17 cellular contexts compared by ENCODE assay signal in the genomic region with DNA sequence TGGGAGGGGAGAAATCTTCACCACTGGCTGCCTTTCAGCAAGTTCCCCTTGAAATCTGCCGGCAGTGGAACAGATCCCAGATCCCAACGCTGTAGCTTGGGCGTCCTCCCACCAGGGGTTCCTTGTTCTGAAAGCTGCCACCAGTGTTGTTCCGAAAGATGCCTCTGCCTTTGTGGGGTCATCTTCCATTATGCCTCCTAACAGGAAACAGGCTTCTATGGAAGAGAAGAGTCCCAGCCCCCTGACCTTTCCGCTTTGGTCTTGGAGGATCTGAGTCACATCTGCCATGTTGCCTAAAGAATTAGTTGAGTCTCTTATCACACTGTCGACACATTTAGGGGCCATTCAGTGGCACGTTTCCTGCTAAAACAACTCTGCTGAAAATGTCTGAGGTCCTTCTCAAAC. TPM values are rescaled to one million over a fixed set of nuclear protein-coding genes. Genes with fewer than 3 reads are reported as not detected.
A peak's percentile ranks its signal among the peaks of the same experiment; 100 is the strongest.
DNase-seq lines count a peak whose midpoint lies in the region; ATAC-seq and TF ChIP-seq lines count a peak whose summit lies in the region.
"Had no signal": no experiment of that assay in that cellular context is flagged by ENCODE, and none has a peak within 500 bp of the region (broad histone marks: within the 10 kb centered on the region; RNA-seq: fewer than 3 reads in every experiment).

No MANE protein-coding gene starts in this region.

- no peak overlapping the region for H2AK5ac ChIP-seq in mesenchymal stem cell (ENCODE audit: low read length, severe bottlenecking)

- H3K18ac ChIP-seq in mesenchymal stem cell (ENCODE audit: low read depth in 1 of 2, low read length in 2 of 2) = no peak overlapping the region

- H3K4me2 ChIP-seq in mesenchymal stem cell (ENCODE audit: low read length, poor library complexity, severe bottlenecking) = no peak overlapping the region
- H3K4me2 ChIP-seq: BLaER1 treated with 17β-estradiol and CSF1 and Interleukin-3, amounts not matched to agents 10 nM and 100 nM; KMS-11; PC-9 had no signal

- no peak overlapping the region for H4K8ac ChIP-seq in mesenchymal stem cell (ENCODE audit: low read length)

- no peaks in the 10 kb centered on the region for H3K4me1 ChIP-seq in mesenchymal stem cell (ENCODE audit: control insufficient read depth, insufficient read depth, low read depth, low read length)

- H3K4me1 Mint-ChIP-seq in activated CD8-positive, alpha-beta T cell treated with anti-CD3 and anti-CD28 coated beads for 36 hours (ENCODE audit: low read depth) = peaks cover 44% of the 10 kb centered on the region
- peaks cover 19% of the 10 kb centered on the region for H3K4me1 Mint-ChIP-seq in activated CD8-positive, alpha-beta T cell treated with anti-CD3 and anti-CD28 coated beads, Interleukin-2, amount 10 ng/mL, durations not matched to agents 7 days and 5 days (ENCODE audit: low read depth)
- H3K4me1 Mint-ChIP-seq in stimulated activated naive CD8-positive, alpha-beta T cell treated with anti-CD3 and anti-CD28 coated beads, Interleukin-15, Interleukin-2, amounts not matched to agents 100 ng/mL and 50 ng/mL, for 24 hours (ENCODE audit: low read depth) = peaks cover 60% of the 10 kb centered on the region

- H3K23ac ChIP-seq in mesenchymal stem cell (ENCODE audit: low read length in 2 of 2) = no peak overlapping the region

- 43% methylated on average over 7 of the region's 7 CpGs for WGBS in mesenchymal stem cell

- no peak overlapping the region for H2BK15ac ChIP-seq in mesenchymal stem cell (ENCODE audit: low read depth, poor library complexity, severe bottlenecking)

- H3K36me3 ChIP-seq in mesenchymal stem cell (ENCODE audit: control insufficient read depth in 1 of 2, insufficient read depth in 2 of 2, low read depth in 1 of 2, low read length in 2 of 2) = peaks cover 47 to 76% of the 10 kb centered on the region in 2 experiments

- no peak overlapping the region for H3K4ac ChIP-seq in mesenchymal stem cell (ENCODE audit: low read depth in 1 of 2, low read length in 2 of 2)

- no peak for ATAC-seq in activated CD8-positive, alpha-beta T cell treated with anti-CD3 and anti-CD28 coated beads for 36 hours
- no peak for ATAC-seq in activated CD8-positive, alpha-beta T cell treated with anti-CD3 and anti-CD28 coated beads, Interleukin-2, amount 10 ng/mL, durations not matched to agents 7 days and 5 days
- ATAC-seq: GM12878, HepG2 had no signal

- H3K4me3 Mint-ChIP-seq in activated CD8-positive, alpha-beta T cell treated with anti-CD3 and anti-CD28 coated beads for 36 hours = no peak overlapping the region
- no peak overlapping the region for H3K4me3 Mint-ChIP-seq in activated CD8-positive, alpha-beta T cell treated with anti-CD3 and anti-CD28 coated beads, Interleukin-2, amount 10 ng/mL, durations not matched to agents 7 days and 5 days
- peak overlapping the region; percentile 11 for H3K4me3 Mint-ChIP-seq in stimulated activated naive CD8-positive, alpha-beta T cell treated with anti-CD3 and anti-CD28 coated beads, Interleukin-15, Interleukin-2, amounts not matched to agents 100 ng/mL and 50 ng/mL, for 24 hours

- no peak overlapping the region for H3K9ac ChIP-seq in mesenchymal stem cell (ENCODE audit: low read length)
- H3K9ac ChIP-seq: BLaER1 treated with 17β-estradiol and CSF1 and Interleukin-3, amounts not matched to agents 10 nM and 100 nM; KMS-11 had no signal

- H3K9me3 Mint-ChIP-seq in activated CD8-positive, alpha-beta T cell treated with anti-CD3 and anti-CD28 coated beads for 36 hours = no peaks in the 10 kb centered on the region
- H3K9me3 Mint-ChIP-seq in activated CD8-positive, alpha-beta T cell treated with anti-CD3 and anti-CD28 coated beads, Interleukin-2, amount 10 ng/mL, durations not matched to agents 7 days and 5 days (ENCODE audit: insufficient read depth) = no peaks in the 10 kb centered on the region
- H3K9me3 Mint-ChIP-seq in stimulated activated naive CD8-positive, alpha-beta T cell treated with anti-CD3 and anti-CD28 coated beads, Interleukin-15, Interleukin-2, amounts not matched to agents 100 ng/mL and 50 ng/mL, for 24 hours = no peaks in the 10 kb centered on the region

- no peak overlapping the region for H3K4me3 ChIP-seq in mesenchymal stem cell (ENCODE audit: insufficient read depth in 1 of 2, low read depth in 1 of 2, low read length in 2 of 2)
- H3K4me3 ChIP-seq: BLaER1 treated with 17β-estradiol and CSF1 and Interleukin-3, amounts not matched to agents 10 nM and 100 nM; GM12878; PC-9 had no signal

- intact Hi-C loops in activated CD8-positive, alpha-beta T cell treated with anti-CD3 and anti-CD28 coated beads for 36 hours (cut with micrococcal nuclease) = no loop called here

- H3K9me3 ChIP-seq in mesenchymal stem cell (ENCODE audit: control insufficient read depth, low read length) = no peaks in the 10 kb centered on the region
- H3K9me3 ChIP-seq: BLaER1 treated with 17β-estradiol and CSF1 and Interleukin-3, amounts not matched to agents 10 nM and 100 nM had no signal

- H3K79me1 ChIP-seq in mesenchymal stem cell (replicated peaks; ENCODE audit: low read length, poor library complexity, severe bottlenecking) = no peaks in the 10 kb centered on the region

- no peaks in the 10 kb centered on the region for H3K36me3 Mint-ChIP-seq in activated CD8-positive, alpha-beta T cell treated with anti-CD3 and anti-CD28 coated beads for 36 hours (ENCODE audit: low read depth)
- H3K36me3 Mint-ChIP-seq in activated CD8-positive, alpha-beta T cell treated with anti-CD3 and anti-CD28 coated beads, Interleukin-2, amount 10 ng/mL, durations not matched to agents 7 days and 5 days (ENCODE audit: low read depth) = no peaks in the 10 kb centered on the region
- H3K36me3 Mint-ChIP-seq in stimulated activated naive CD8-positive, alpha-beta T cell treated with anti-CD3 and anti-CD28 coated beads, Interleukin-15, Interleukin-2, amounts not matched to agents 100 ng/mL and 50 ng/mL, for 24 hours (ENCODE audit: low read depth) = no peaks in the 10 kb centered on the region

- CTCF ChIA-PET in activated CD8-positive, alpha-beta T cell treated with anti-CD3 and anti-CD28 coated beads for 36 hours (lab: Charles Lee) = interaction anchor here (0.9 kb wide), 1 partner anchor 229 kb away, joined by 3 read pairs; no protein-coding TSS in a partner anchor
- CTCF ChIA-PET in activated CD8-positive, alpha-beta T cell treated with anti-CD3 and anti-CD28 coated beads, Interleukin-2, amount 10 ng/mL, durations not matched to agents 7 days and 5 days (lab: Charles Lee) = interaction anchor here (1.2 kb wide), 1 partner anchor 214 kb away, joined by 4 read pairs; no protein-coding TSS in a partner anchor

- no peak overlapping the region for H4K91ac ChIP-seq in mesenchymal stem cell (ENCODE audit: low read length)

- no peaks in the 10 kb centered on the region for H3K27me3 ChIP-seq in mesenchymal stem cell (ENCODE audit: control insufficient read depth in 1 of 2, insufficient read depth in 1 of 2, low read length in 2 of 2)

- H3K27ac Mint-ChIP-seq in activated CD8-positive, alpha-beta T cell treated with anti-CD3 and anti-CD28 coated beads for 36 hours = peak overlapping the region; percentile 55
- H3K27ac Mint-ChIP-seq in activated CD8-positive, alpha-beta T cell treated with anti-CD3 and anti-CD28 coated beads, Interleukin-2, amount 10 ng/mL, durations not matched to agents 7 days and 5 days = no peak overlapping the region
- H3K27ac Mint-ChIP-seq in stimulated activated naive CD8-positive, alpha-beta T cell treated with anti-CD3 and anti-CD28 coated beads, Interleukin-15, Interleukin-2, amounts not matched to agents 100 ng/mL and 50 ng/mL, for 24 hours = peak overlapping the region; percentile 86

- no peak overlapping the region for H2AFZ ChIP-seq in mesenchymal stem cell (ENCODE audit: low read depth, low read length)
- H2AFZ ChIP-seq: PC-9 had no signal

- H2BK120ac ChIP-seq in mesenchymal stem cell (ENCODE audit: low read depth, low read length) = no peak overlapping the region

- peak; percentile 52 for DNase-seq in activated CD8-positive, alpha-beta T cell treated with anti-CD3 and anti-CD28 coated beads for 36 hours
- no peak for DNase-seq in activated CD8-positive, alpha-beta T cell treated with anti-CD3 and anti-CD28 coated beads, Interleukin-2, amount 10 ng/mL, durations not matched to agents 7 days and 5 days
- DNase-seq in cerebellar cortex (ENCODE audit: low spot score) (peak; percentile 26), mesenchymal stem cell (peak; percentile 41), NCI-H1436 treated with DMSO at 0.1 percent for 48 hours (lab: John Stamatoyannopoulos, UW) (no peak), dedifferentiated amniotic fluid mesenchymal stem cell (ENCODE audit: extremely low spot score) (no peak)
- no peak for DNase-seq in stimulated activated CD8-positive, alpha-beta memory T cell treated with anti-CD3 and anti-CD28 coated beads, Interleukin-4, amount 100 ng/mL, for 48 hours
- DNase-seq: GDM1, NCI-H1048, NCI-H510A treated with DMSO at 0.1 percent for 48 hours, NCI-H82, PC-9 had no signal

- H3K27ac ChIP-seq in mesenchymal stem cell (ENCODE audit: low read length, poor library complexity, severe bottlenecking) = no peak overlapping the region
- H3K27ac ChIP-seq: BLaER1 treated with 17β-estradiol and CSF1 and Interleukin-3, amounts not matched to agents 10 nM and 100 nM; KMS-11; PC-9 had no signal

- H2BK12ac ChIP-seq in mesenchymal stem cell (ENCODE audit: low read length in 2 of 2) = no peak overlapping the region

- no peak overlapping the region for H2BK5ac ChIP-seq in mesenchymal stem cell (ENCODE audit: low read depth, low read length, poor library complexity, severe bottlenecking)

- POLR2A ChIA-PET in activated CD8-positive, alpha-beta T cell treated with anti-CD3 and anti-CD28 coated beads for 36 hours (lab: Charles Lee) = interaction anchor here (1.3 to 1.9 kb wide), 2 partner anchors 58 to 137 kb away, joined by 3 to 4 read pairs; a partner anchor contains a TSS
- POLR2A ChIA-PET in activated CD8-positive, alpha-beta T cell treated with anti-CD3 and anti-CD28 coated beads, Interleukin-2, amount 10 ng/mL, durations not matched to agents 7 days and 5 days (lab: Charles Lee) = no interaction called here

- peaks cover 7% of the 10 kb centered on the region for H3K27me3 Mint-ChIP-seq in activated CD8-positive, alpha-beta T cell treated with anti-CD3 and anti-CD28 coated beads for 36 hours
- peaks cover 4% of the 10 kb centered on the region for H3K27me3 Mint-ChIP-seq in activated CD8-positive, alpha-beta T cell treated with anti-CD3 and anti-CD28 coated beads, Interleukin-2, amount 10 ng/mL, durations not matched to agents 7 days and 5 days (ENCODE audit: low read depth)
- H3K27me3 Mint-ChIP-seq in stimulated activated naive CD8-positive, alpha-beta T cell treated with anti-CD3 and anti-CD28 coated beads, Interleukin-15, Interleukin-2, amounts not matched to agents 100 ng/mL and 50 ng/mL, for 24 hours = peaks cover 8% of the 10 kb centered on the region

- no peak overlapping the region for H3K14ac ChIP-seq in mesenchymal stem cell (ENCODE audit: low read length in 2 of 2)

- no peak for TF ChIP-seq CTCF in activated CD8-positive, alpha-beta T cell treated with anti-CD3 and anti-CD28 coated beads for 36 hours (IDR thresholded peaks at IDR 0.05)

RNA-seq across cellular contexts. Expression of a gene that starts 57.5 kb away (rescaled TPM):
- 10 to 100 TPM; 38.3 to 40.9 TPM for total RNA-seq in activated CD8-positive, alpha-beta T cell treated with anti-CD3 and anti-CD28 coated beads for 36 hours
- total RNA-seq in activated CD8-positive, alpha-beta T cell treated with anti-CD3 and anti-CD28 coated beads, Interleukin-2, amount 10 ng/mL, durations not matched to agents 7 days and 5 days = 10 to 100 TPM; 53.5 to 55.8 TPM
- polyA plus RNA-seq in mesenchymal stem cell (2013, experiment 1 of 2) = 3.8 TPM
- 3.6 TPM for polyA plus RNA-seq in mesenchymal stem cell (2013, experiment 2 of 2)

Comparison
In these comparisons a context has a peak if more than half of its experiments do, and no peak if none do; other contexts are left out.
1. DNase-seq: peak in activated CD8-positive, alpha-beta T cell treated with anti-CD3 and anti-CD28 coated beads for 36 hours (single experiment), cerebellar cortex (single experiment) and mesenchymal stem cell (single experiment); none in activated CD8-positive, alpha-beta T cell treated with anti-CD3 and anti-CD28 coated beads, Interleukin-2, amount 10 ng/mL, durations not matched to agents 7 days and 5 days (single experiment), NCI-H1436 treated with DMSO at 0.1 percent for 48 hours (single experiment), stimulated activated CD8-positive, alpha-beta memory T cell treated with anti-CD3 and anti-CD28 coated beads, Interleukin-4, amount 100 ng/mL, for 48 hours (single experiment) and dedifferentiated amniotic fluid mesenchymal stem cell (single experiment).